14 cellular contexts compared by ENCODE assay signal in the genomic region with DNA sequence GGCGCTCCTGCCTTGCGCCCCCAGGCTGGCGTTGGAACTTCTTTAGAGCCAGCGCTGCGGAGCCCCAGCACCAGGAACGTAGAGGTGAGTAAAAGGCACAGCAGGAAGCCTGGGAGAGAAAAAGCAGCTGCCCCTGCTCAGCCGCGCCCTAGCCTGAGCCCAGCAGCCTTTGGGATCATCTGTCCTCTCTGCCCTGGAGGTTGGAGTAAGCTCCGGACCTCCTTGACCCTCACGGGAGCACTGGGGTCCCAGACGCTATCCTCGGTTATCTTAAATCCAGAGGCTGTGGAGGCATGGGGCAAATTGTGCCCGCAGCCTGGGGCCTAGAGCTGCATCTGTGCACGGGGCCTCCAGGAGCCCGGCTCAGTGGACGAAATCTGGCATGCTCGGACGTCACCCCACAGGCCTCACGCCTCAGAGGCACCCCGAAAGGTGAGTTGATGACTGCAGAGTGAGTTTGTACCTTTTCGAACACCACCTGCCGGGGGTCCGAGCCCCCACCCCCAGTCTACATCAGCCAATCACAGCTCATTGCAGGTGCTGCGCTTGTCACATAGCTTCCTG. TPM values are rescaled to one million over a fixed set of nuclear protein-coding genes. Genes with fewer than 3 reads are reported as not detected.
A peak's percentile ranks its signal among the peaks of the same experiment; 100 is the strongest.
DNase-seq lines count a peak whose midpoint lies in the region; ATAC-seq, FAIRE-seq and TF ChIP-seq lines count a peak whose summit lies in the region.
"Had no signal": no experiment of that assay in that cellular context is flagged by ENCODE, and none has a peak within 500 bp of the region (broad histone marks: within the 10 kb centered on the region; RNA-seq: fewer than 3 reads in every experiment).

No MANE protein-coding gene starts in this region.

- H3K9me3 Mint-ChIP-seq in astrocyte (ENCODE audit: unreplicated experiment) = peaks cover 4% of the 10 kb centered on the region
- H3K9me3 Mint-ChIP-seq in type B pancreatic cell = no peaks in the 10 kb centered on the region
- H3K9me3 Mint-ChIP-seq: activated CD4-positive, alpha-beta memory T cell treated with anti-CD3 and anti-CD28 coated beads for 36 hours had no signal

- ATAC-seq in HepG2 = no peak
- no peak for ATAC-seq in right lobe of liver
- ATAC-seq in mucosa of descending colon = peak; percentile 50
- no peak for ATAC-seq in GM21390 (IDR thresholded peaks at IDR 0.05; ENCODE audit: unreplicated experiment)
- ATAC-seq: left lobe of liver had no signal

- TF ChIP-seq RAD21 in HepG2 (CRISPR knock-in tag; IDR thresholded peaks at IDR 0.05) = no peak

- no peak overlapping the region; the same call in 1 of the 2 replicates for H3K4me2 ChIP-seq in HepG2 (ENCODE audit: low read depth, low read length)
- H3K4me2 ChIP-seq in astrocyte (ENCODE audit: low read length) = no peak overlapping the region

- H3K79me2 ChIP-seq in HepG2 (ENCODE audit: insufficient read depth, low read length) (peaks cover 28% of the 10 kb centered on the region), astrocyte (ENCODE audit: insufficient read depth, low read length) (peaks cover 30% of the 10 kb centered on the region)

- H3K4me1 Mint-ChIP-seq in astrocyte (ENCODE audit: low read depth, unreplicated experiment) (peaks cover 8% of the 10 kb centered on the region), type B pancreatic cell (ENCODE audit: unreplicated experiment) (peaks cover 13% of the 10 kb centered on the region)

- H3K27ac Mint-ChIP-seq in astrocyte (ENCODE audit: unreplicated experiment) (no peak overlapping the region), type B pancreatic cell (peak overlapping the region; percentile 21)
- H3K27ac Mint-ChIP-seq: activated CD4-positive, alpha-beta memory T cell treated with anti-CD3 and anti-CD28 coated beads for 36 hours had no signal

- H3K4me1 ChIP-seq in HepG2 (ENCODE audit: insufficient read depth, low read length) (peaks cover 42% of the 10 kb centered on the region), right lobe of liver (peaks cover 0 to 20% (median 0%) of the 10 kb centered on the region in 4 donors), astrocyte (ENCODE audit: insufficient read depth, low read length) (peaks cover 7% of the 10 kb centered on the region), mucosa of descending colon (ENCODE audit: low read depth) (peaks cover 47% of the 10 kb centered on the region)

- DNase-seq in HepG2 (ENCODE audit: low spot score) (no peak), right lobe of liver (no peak), astrocyte (ENCODE audit: low read depth) (no peak), mucosa of descending colon (peak; percentile 69 to 75 (median 74)), type B pancreatic cell (ENCODE audit: extremely low spot score, unreplicated experiment) (peak; percentile 66), NOMO-1 (lab: John Stamatoyannopoulos, UW; ENCODE audit: unreplicated experiment in 2 of 2) (no peak), NCI-H1105 (lab: John Stamatoyannopoulos, UW) (no peak)
- DNase-seq: activated CD4-positive, alpha-beta memory T cell treated with anti-CD3 and anti-CD28 coated beads for 36 hours; brain microvascular endothelial cell; NCI-H446 had no signal

- no peak overlapping the region for H3K9ac ChIP-seq in HepG2 (ENCODE audit: insufficient read depth, low read depth, low read length)
- H3K9ac ChIP-seq in astrocyte (ENCODE audit: low read length) = no peak overlapping the region

- no peak overlapping the region for H3K27ac ChIP-seq in HepG2 (ENCODE audit: extremely low read length, insufficient read depth, low read length)
- no peak overlapping the region for H3K27ac ChIP-seq in right lobe of liver
- H3K27ac ChIP-seq in astrocyte (ENCODE audit: low read depth, low read length) = no peak overlapping the region
- H3K27ac ChIP-seq: brain microvascular endothelial cell, SJSA1 had no signal

- H3K4me3 Mint-ChIP-seq in astrocyte (ENCODE audit: unreplicated experiment) (peak overlapping the region; percentile 68), type B pancreatic cell (peak overlapping the region; percentile 70)
- H3K4me3 Mint-ChIP-seq: activated CD4-positive, alpha-beta memory T cell treated with anti-CD3 and anti-CD28 coated beads for 36 hours had no signal

- no peaks in the 10 kb centered on the region; a peak in 1 of 5 replicates for H3K27me3 ChIP-seq in HepG2 (ENCODE audit: control insufficient read depth in 1 of 2, insufficient read depth in 2 of 2, low read length in 2 of 2)
- H3K27me3 ChIP-seq in right lobe of liver = no peaks in the 10 kb centered on the region
- no peaks in the 10 kb centered on the region for H3K27me3 ChIP-seq in astrocyte (ENCODE audit: insufficient read depth, low read length)
- H3K27me3 ChIP-seq: brain microvascular endothelial cell, right atrium auricular region, SJSA1 had no signal

- TF ChIP-seq POLR2A in HepG2 (IDR thresholded peaks at IDR 0.05; ENCODE audit: insufficient read depth in 1 of 2, low read depth in 2 of 2, low read length in 2 of 2) (no peak), right lobe of liver (IDR thresholded peaks at IDR 0.05) (no peak)

- TF ChIP-seq EP300 in HepG2 (IDR thresholded peaks at IDR 0.05; ENCODE audit: low read depth in 2 of 2, low read length in 2 of 2) (no peak), HepG2 (CRISPR knock-in tag; IDR thresholded peaks at IDR 0.05; ENCODE audit: borderline replicate concordance) (no peak)

- in situ Hi-C loops in HepG2 (cut with HindIII; ENCODE audit: extremely low pct_ligation_motif_present, low pct_unique_long_range_greater_than_20kb) = no loop called here

- WGBS in HepG2 (ENCODE audit: low lambda C conversion rate) = 97% methylated on average over 15 of the region's 24 CpGs
- 67% methylated on average over 2 of the region's 24 CpGs for WGBS in right lobe of liver (ENCODE audit: insufficient coverage, low coverage, low lambda C conversion rate, missing lambda C conversion rate)

- no peaks in the 10 kb centered on the region for H3K9me3 ChIP-seq in HepG2 (ENCODE audit: low read length)
- H3K9me3 ChIP-seq in right lobe of liver = no peaks in the 10 kb centered on the region
- no peaks in the 10 kb centered on the region for H3K9me3 ChIP-seq in astrocyte (ENCODE audit: insufficient read depth, low read depth, low read length)
- no peaks in the 10 kb centered on the region for H3K9me3 ChIP-seq in mucosa of descending colon
- H3K9me3 ChIP-seq: right atrium auricular region had no signal

- no peak for FAIRE-seq in HepG2 (lab: Jason Lieb, UNC)
- FAIRE-seq in astrocyte (lab: Jason Lieb, UNC) = no peak

- H4K20me1 ChIP-seq in HepG2 (ENCODE audit: insufficient read depth, low read length) = peaks cover 4% of the 10 kb centered on the region; the same call in 1 of the 2 replicates
- peaks cover 27% of the 10 kb centered on the region for H4K20me1 ChIP-seq in astrocyte (ENCODE audit: insufficient read depth, low read length)

- no TSS peak for BruUV-seq in HepG2 (replicated peaks; lab: Mats Ljungman, UMichigan)

- CTCF ChIA-PET in HepG2 (lab: Yijun Ruan, JAX; ENCODE audit: low intra/inter-chr PET ratio, low total read pairs) = no interaction called here

- intact Hi-C loops in HepG2 (cut with micrococcal nuclease; ENCODE audit: unreplicated experiment) (no loop called here), right lobe of liver (cut with DNase I) (no loop called here), mucosa of descending colon (cut with DNase I, micrococcal nuclease) (no loop called here)

- H2AFZ ChIP-seq in HepG2 (ENCODE audit: low read length) = no peak overlapping the region
- H2AFZ ChIP-seq in astrocyte (ENCODE audit: low read depth, low read length) = no peak overlapping the region

- peaks cover 0 to 1% of the 10 kb centered on the region in 2 experiments; a peak in 1 of 5 replicates for H3K36me3 ChIP-seq in HepG2 (replicated peaks in 1 of 2; ENCODE audit: control insufficient read depth in 1 of 2, insufficient read depth in 2 of 2, low read length in 2 of 2)
- no peaks in the 10 kb centered on the region for H3K36me3 ChIP-seq in right lobe of liver
- H3K36me3 ChIP-seq in astrocyte (ENCODE audit: insufficient read depth, low read length) = no peaks in the 10 kb centered on the region
- no peaks in the 10 kb centered on the region for H3K36me3 ChIP-seq in mucosa of descending colon (ENCODE audit: low read depth)
- H3K36me3 ChIP-seq: brain microvascular endothelial cell, right atrium auricular region had no signal

- H3K36me3 Mint-ChIP-seq in astrocyte (ENCODE audit: low read depth, unreplicated experiment) (peaks cover 9% of the 10 kb centered on the region), type B pancreatic cell (no peaks in the 10 kb centered on the region)

- POLR2A ChIA-PET in HepG2 (lab: Yijun Ruan, JAX) = interaction anchor here (0.8 to 0.9 kb wide), 2 partner anchors 9 to 32 kb away, joined by 3 read pairs; no protein-coding TSS in a partner anchor

- H3K27me3 Mint-ChIP-seq in astrocyte (ENCODE audit: low read depth, unreplicated experiment) (no peaks in the 10 kb centered on the region), type B pancreatic cell (no peaks in the 10 kb centered on the region)
- H3K27me3 Mint-ChIP-seq: activated CD4-positive, alpha-beta memory T cell treated with anti-CD3 and anti-CD28 coated beads for 36 hours had no signal

- TF ChIP-seq CTCF in HepG2 (CRISPR knock-in tag; IDR thresholded peaks at IDR 0.05) (no peak), right lobe of liver (IDR thresholded peaks at IDR 0.05) (no peak), astrocyte (IDR thresholded peaks at IDR 0.05; ENCODE audit: insufficient read depth, low read depth, low read length) (no peak), mucosa of descending colon (IDR thresholded peaks at IDR 0.05) (no peak), type B pancreatic cell (conservative IDR thresholded peaks at IDR 0.05) (no peak)

- H3K4me3 ChIP-seq in HepG2 (replicated peaks in 1 of 3; ENCODE audit: insufficient read depth in 1 of 3, low read depth in 2 of 3, low read length in 3 of 3) (no peak overlapping the region), right lobe of liver (no peak overlapping the region), astrocyte (ENCODE audit: insufficient read depth, low read depth, low read length) (no peak overlapping the region), mucosa of descending colon (no peak overlapping the region)

RNA-seq across cellular contexts. Expression of a gene that starts 1.6 kb away (rescaled TPM):
- total RNA-seq in HepG2 (2016; rRNA removed; fragmentation: Illumina TruSeq; extraction: Trizol) = 30.3 and 41.9 TPM in 2 replicates
- total RNA-seq in HepG2 (2016; cell fraction: cytosol; rRNA removed; fragmentation: Illumina TruSeq; extraction: Trizol; ENCODE audit: low read depth) = 40.5 and 40.6 TPM in 2 replicates
- 29.0 and 42.7 TPM in 2 replicates for total RNA-seq in HepG2 (2016; cell fraction: insoluble cytoplasmic fraction; rRNA removed; fragmentation: Illumina TruSeq; extraction: Trizol)
- total RNA-seq in HepG2 (2016; cell fraction: membrane; rRNA removed; fragmentation: Illumina TruSeq; extraction: Trizol) = 74.6 and 79.6 TPM in 2 replicates
- 24.3 and 28.3 TPM in 2 replicates for total RNA-seq in HepG2 (2016; cell fraction: nucleus; rRNA removed; fragmentation: Illumina TruSeq; extraction: Trizol)
- polyA plus RNA-seq in HepG2 (2011; rRNA removed) = 33.5 and 62.5 TPM in 2 replicates
- 56.8 and 67.4 TPM in 2 replicates for polyA plus RNA-seq in HepG2 (2011; cell fraction: cytosol; rRNA removed)
- polyA plus RNA-seq in HepG2 (2011; cell fraction: nucleus; rRNA removed) = 84.2 and 87.0 TPM in 2 replicates
- 46.8 and 62.2 TPM in 2 replicates for polyA plus RNA-seq in HepG2 (2012)
- 45.1 and 50.9 TPM in 2 replicates for polyA plus RNA-seq in HepG2 (2016; cell fraction: cytosol; fragmentation: Illumina TruSeq; extraction: Trizol; ENCODE audit: low read depth)
- 33.6 and 33.8 TPM in 2 replicates for polyA plus RNA-seq in HepG2 (2016; cell fraction: insoluble cytoplasmic fraction; fragmentation: Illumina TruSeq; extraction: Trizol; ENCODE audit: low read depth)
- 69.1 and 69.7 TPM in 2 replicates for polyA plus RNA-seq in HepG2 (2016; cell fraction: membrane; fragmentation: Illumina TruSeq; extraction: Trizol; ENCODE audit: low read depth)
- 43.3 and 46.8 TPM in 2 replicates for polyA plus RNA-seq in HepG2 (2016; cell fraction: nucleus; fragmentation: Illumina TruSeq; extraction: Trizol; ENCODE audit: insufficient read depth, low read depth)
- 19.8 and 109 TPM in 2 replicates for polyA minus RNA-seq in HepG2 (2011; rRNA and poly(A)+ RNA removed; ENCODE audit: low replicate concordance)
- 28.8 and 32.5 TPM in 2 replicates for polyA minus RNA-seq in HepG2 (2011; cell fraction: cytosol; rRNA and poly(A)+ RNA removed)
- 27.0 and 33.3 TPM in 2 replicates for polyA minus RNA-seq in HepG2 (2011; cell fraction: nucleus; rRNA and poly(A)+ RNA removed)
- 100 to 1,000 TPM in 3 of 6 experiments, 10 to 100 TPM in 3; 61.6 to 140 (median 95.8) TPM for total RNA-seq in right lobe of liver
- 25.3 and 27.6 TPM in 2 replicates for total RNA-seq in astrocyte
- total RNA-seq in mucosa of descending colon = 10 to 100 TPM; 54.5 to 90.1 (median 68.6) TPM
- 39.3 and 39.7 TPM in 2 replicates for total RNA-seq in type B pancreatic cell (ENCODE audit: low replicate concordance)

RNA-seq across cellular contexts. Expression of a gene that starts 11.4 kb away (rescaled TPM):
- total RNA-seq in HepG2 (2016; rRNA removed; fragmentation: Illumina TruSeq; extraction: Trizol) = 15.3 and 22.6 TPM in 2 replicates
- total RNA-seq in HepG2 (2016; cell fraction: cytosol; rRNA removed; fragmentation: Illumina TruSeq; extraction: Trizol; ENCODE audit: low read depth) = 28.9 and 34.1 TPM in 2 replicates
- total RNA-seq in HepG2 (2016; cell fraction: insoluble cytoplasmic fraction; rRNA removed; fragmentation: Illumina TruSeq; extraction: Trizol) = 13.5 and 21.2 TPM in 2 replicates
- 33.2 and 40.1 TPM in 2 replicates for total RNA-seq in HepG2 (2016; cell fraction: membrane; rRNA removed; fragmentation: Illumina TruSeq; extraction: Trizol)
- 17.7 and 20.7 TPM in 2 replicates for total RNA-seq in HepG2 (2016; cell fraction: nucleus; rRNA removed; fragmentation: Illumina TruSeq; extraction: Trizol)
- polyA plus RNA-seq in HepG2 (2011; rRNA removed) = 41.2 and 45.1 TPM in 2 replicates
- 28.0 and 28.5 TPM in 2 replicates for polyA plus RNA-seq in HepG2 (2011; cell fraction: cytosol; rRNA removed)
- 34.3 and 53.2 TPM in 2 replicates for polyA plus RNA-seq in HepG2 (2011; cell fraction: nucleus; rRNA removed)
- polyA plus RNA-seq in HepG2 (2012) = 26.1 and 32.6 TPM in 2 replicates
- polyA plus RNA-seq in HepG2 (2016; cell fraction: cytosol; fragmentation: Illumina TruSeq; extraction: Trizol; ENCODE audit: low read depth) = 36.8 and 50.0 TPM in 2 replicates
- polyA plus RNA-seq in HepG2 (2016; cell fraction: insoluble cytoplasmic fraction; fragmentation: Illumina TruSeq; extraction: Trizol; ENCODE audit: low read depth) = 17.9 and 18.7 TPM in 2 replicates
- polyA plus RNA-seq in HepG2 (2016; cell fraction: membrane; fragmentation: Illumina TruSeq; extraction: Trizol; ENCODE audit: low read depth) = 33.7 and 42.5 TPM in 2 replicates
- polyA plus RNA-seq in HepG2 (2016; cell fraction: nucleus; fragmentation: Illumina TruSeq; extraction: Trizol; ENCODE audit: insufficient read depth, low read depth) = 68.0 and 69.5 TPM in 2 replicates
- polyA minus RNA-seq in HepG2 (2011; rRNA and poly(A)+ RNA removed; ENCODE audit: low replicate concordance) = 4.1 and 8.6 TPM in 2 replicates
- polyA minus RNA-seq in HepG2 (2011; cell fraction: cytosol; rRNA and poly(A)+ RNA removed) = 5.3 and 7.9 TPM in 2 replicates
- 23.3 and 28.1 TPM in 2 replicates for polyA minus RNA-seq in HepG2 (2011; cell fraction: nucleus; rRNA and poly(A)+ RNA removed)
- total RNA-seq in right lobe of liver = 10 to 100 TPM; 16.8 to 35.1 (median 23.7) TPM
- total RNA-seq in astrocyte = 3.8 and 6.1 TPM in 2 replicates
- 10 to 100 TPM; 33.8 to 73.7 (median 68.4) TPM for total RNA-seq in mucosa of descending colon
- 9.9 and 25.0 TPM in 2 replicates for total RNA-seq in type B pancreatic cell (ENCODE audit: low replicate concordance)

RNA-seq across cellular contexts. Expression of a gene that starts 35.3 kb away (rescaled TPM):
- total RNA-seq in HepG2 (2016; rRNA removed; fragmentation: Illumina TruSeq; extraction: Trizol) (192 and 202 TPM in 2 replicates), right lobe of liver (10 to 100 TPM; 18.5 to 53.9 (median 37.8) TPM), astrocyte (126 and 135 TPM in 2 replicates), mucosa of descending colon (10 to 100 TPM; 64.1 to 83.4 (median 76.7) TPM), type B pancreatic cell (ENCODE audit: low replicate concordance) (103 and 126 TPM in 2 replicates)
- 596 and 716 TPM in 2 replicates for total RNA-seq in HepG2 (2016; cell fraction: cytosol; rRNA removed; fragmentation: Illumina TruSeq; extraction: Trizol; ENCODE audit: low read depth)
- total RNA-seq in HepG2 (2016; cell fraction: insoluble cytoplasmic fraction; rRNA removed; fragmentation: Illumina TruSeq; extraction: Trizol) = 185 and 204 TPM in 2 replicates
- total RNA-seq in HepG2 (2016; cell fraction: membrane; rRNA removed; fragmentation: Illumina TruSeq; extraction: Trizol) = 533 and 635 TPM in 2 replicates
- 56.2 and 79.7 TPM in 2 replicates for total RNA-seq in HepG2 (2016; cell fraction: nucleus; rRNA removed; fragmentation: Illumina TruSeq; extraction: Trizol)
- polyA plus RNA-seq in HepG2 (2011; rRNA removed) = 135 and 172 TPM in 2 replicates
- polyA plus RNA-seq in HepG2 (2011; cell fraction: cytosol; rRNA removed) = 131 and 145 TPM in 2 replicates
- polyA plus RNA-seq in HepG2 (2011; cell fraction: nucleus; rRNA removed) = 32.1 and 40.2 TPM in 2 replicates
- 123 and 145 TPM in 2 replicates for polyA plus RNA-seq in HepG2 (2012)
- polyA plus RNA-seq in HepG2 (2016; cell fraction: cytosol; fragmentation: Illumina TruSeq; extraction: Trizol; ENCODE audit: low read depth) = 941 and 1,125 TPM in 2 replicates
- 223 and 229 TPM in 2 replicates for polyA plus RNA-seq in HepG2 (2016; cell fraction: insoluble cytoplasmic fraction; fragmentation: Illumina TruSeq; extraction: Trizol; ENCODE audit: low read depth)
- polyA plus RNA-seq in HepG2 (2016; cell fraction: membrane; fragmentation: Illumina TruSeq; extraction: Trizol; ENCODE audit: low read depth) = 563 and 676 TPM in 2 replicates
- 165 and 194 TPM in 2 replicates for polyA plus RNA-seq in HepG2 (2016; cell fraction: nucleus; fragmentation: Illumina TruSeq; extraction: Trizol; ENCODE audit: insufficient read depth, low read depth)
- polyA minus RNA-seq in HepG2 (2011; rRNA and poly(A)+ RNA removed; ENCODE audit: low replicate concordance) = 36.7 and 86.4 TPM in 2 replicates
- 44.1 and 45.4 TPM in 2 replicates for polyA minus RNA-seq in HepG2 (2011; cell fraction: cytosol; rRNA and poly(A)+ RNA removed)
- 14.9 and 19.2 TPM in 2 replicates for polyA minus RNA-seq in HepG2 (2011; cell fraction: nucleus; rRNA and poly(A)+ RNA removed)

Comparison
In these comparisons a context has a peak if more than half of its experiments do, and no peak if none do; other contexts are left out.
1. DNase-seq: peak in mucosa of descending colon (3 of 3) and type B pancreatic cell (single experiment); none in HepG2 (single experiment), right lobe of liver (0 of 3), astrocyte (single experiment), NOMO-1 (0 of 2) and NCI-H1105 (single experiment).